ENCODE assay signal across 8 cellular contexts in genomic region chr12:93570552-93571359, GRCh38. TPM values are rescaled to one million over a fixed set of nuclear protein-coding genes. Genes with fewer than 3 reads are reported as not detected.
DNase-seq lines count a peak whose midpoint lies in the region; ATAC-seq, FAIRE-seq and TF ChIP-seq lines count a peak whose summit lies in the region.

No MANE protein-coding gene starts in this region.

- H3K27ac Mint-ChIP-seq in activated T-helper 1 cell treated with anti-CD3 and anti-CD28 coated beads, Interleukin-12 subunit alpha, Interleukin-12 subunit beta, Interleukin-2, Interleukin-4 antibody, amounts not matched to agents 30 ng/mL and 10 ng/mL and 1 ng/mL, durations not matched to agents 14 hours and 24 hours and 36 hours = peak overlapping the region; percentile 89
- no peak overlapping the region for H3K27ac Mint-ChIP-seq in naive B cell
- peak overlapping the region; percentile 94 for H3K27ac Mint-ChIP-seq in stimulated activated effector memory CD8-positive, alpha-beta T cell treated with anti-CD3 and anti-CD28 coated beads, Interleukin-12 subunit alpha, Interleukin-12 subunit beta, amount 100 ng/mL, for 72 hours

- ATAC-seq in GM21381 (IDR thresholded peaks at IDR 0.05; ENCODE audit: unreplicated experiment) (peak; percentile 43), naive B cell (ENCODE audit: low read depth in 2 of 2) (peak; percentile 45 to 53)
- peak; percentile 80 for ATAC-seq in stimulated activated effector memory CD8-positive, alpha-beta T cell treated with anti-CD3 and anti-CD28 coated beads, Interleukin-12 subunit alpha, Interleukin-12 subunit beta, amount 100 ng/mL, for 72 hours

- intact Hi-C loops in activated T-helper 1 cell treated with anti-CD3 and anti-CD28 coated beads, Interleukin-12 subunit alpha, Interleukin-12 subunit beta, Interleukin-2, Interleukin-4 antibody, amounts not matched to agents 30 ng/mL and 10 ng/mL and 1 ng/mL, durations not matched to agents 14 hours and 24 hours and 36 hours (cut with micrococcal nuclease) = loop anchor here (1.0 to 5.0 kb wide), 14 partner anchors 21 to 1432 kb away; partner anchors contain the start of genes CRADD, EEA1, MRPL42 and NDUFA12

- no peak for TF ChIP-seq CTCF in D721Med (IDR thresholded peaks at IDR 0.05; ENCODE audit: insufficient read depth, missing control alignments)

- DNase-seq in D721Med (ENCODE audit: insufficient read length, low spot score) (peak; percentile 56), HUDEP-2 (lab: John Stamatoyannopoulos, UW; ENCODE audit: unreplicated experiment in 76 of 76) (peak; percentile 49 to 96 (median 92)), fibroblast of gingiva (ENCODE audit: low read depth) (peak; percentile 99), naive B cell (peak; percentile 52)
- peak; percentile 89 for DNase-seq in activated T-helper 1 cell treated with anti-CD3 and anti-CD28 coated beads, Interleukin-12 subunit alpha, Interleukin-12 subunit beta, Interleukin-2, Interleukin-4 antibody, amounts not matched to agents 30 ng/mL and 10 ng/mL and 1 ng/mL, durations not matched to agents 14 hours and 24 hours and 36 hours (ENCODE audit: low spot score)
- peak; percentile 93 to 98 for DNase-seq in stimulated activated effector memory CD8-positive, alpha-beta T cell treated with anti-CD3 and anti-CD28 coated beads, Interleukin-12 subunit alpha, Interleukin-12 subunit beta, amount 100 ng/mL, for 72 hours (ENCODE audit: low spot score in 2 of 2)

- H3K4me3 Mint-ChIP-seq in activated T-helper 1 cell treated with anti-CD3 and anti-CD28 coated beads, Interleukin-12 subunit alpha, Interleukin-12 subunit beta, Interleukin-2, Interleukin-4 antibody, amounts not matched to agents 30 ng/mL and 10 ng/mL and 1 ng/mL, durations not matched to agents 14 hours and 24 hours and 36 hours = peak overlapping the region; percentile 88
- H3K4me3 Mint-ChIP-seq in naive B cell = peak overlapping the region; percentile 84 to 96 (median 92)
- peak overlapping the region; percentile 82 for H3K4me3 Mint-ChIP-seq in stimulated activated effector memory CD8-positive, alpha-beta T cell treated with anti-CD3 and anti-CD28 coated beads, Interleukin-12 subunit alpha, Interleukin-12 subunit beta, amount 100 ng/mL, for 72 hours

- H3K4me1 Mint-ChIP-seq in activated T-helper 1 cell treated with anti-CD3 and anti-CD28 coated beads, Interleukin-12 subunit alpha, Interleukin-12 subunit beta, Interleukin-2, Interleukin-4 antibody, amounts not matched to agents 30 ng/mL and 10 ng/mL and 1 ng/mL, durations not matched to agents 14 hours and 24 hours and 36 hours (ENCODE audit: low read depth) = peaks cover 48% of the 10 kb centered on the region
- peaks cover 21 to 23% (median 23%) of the 10 kb centered on the region in 3 donors for H3K4me1 Mint-ChIP-seq in naive B cell
- peaks cover 40% of the 10 kb centered on the region for H3K4me1 Mint-ChIP-seq in stimulated activated effector memory CD8-positive, alpha-beta T cell treated with anti-CD3 and anti-CD28 coated beads, Interleukin-12 subunit alpha, Interleukin-12 subunit beta, amount 100 ng/mL, for 72 hours

- peaks cover 16% of the 10 kb centered on the region for H3K27me3 Mint-ChIP-seq in activated T-helper 1 cell treated with anti-CD3 and anti-CD28 coated beads, Interleukin-12 subunit alpha, Interleukin-12 subunit beta, Interleukin-2, Interleukin-4 antibody, amounts not matched to agents 30 ng/mL and 10 ng/mL and 1 ng/mL, durations not matched to agents 14 hours and 24 hours and 36 hours (ENCODE audit: insufficient read depth)
- peaks cover 50 to 58% (median 57%) of the 10 kb centered on the region in 3 donors for H3K27me3 Mint-ChIP-seq in naive B cell

- H3K9me3 Mint-ChIP-seq in activated T-helper 1 cell treated with anti-CD3 and anti-CD28 coated beads, Interleukin-12 subunit alpha, Interleukin-12 subunit beta, Interleukin-2, Interleukin-4 antibody, amounts not matched to agents 30 ng/mL and 10 ng/mL and 1 ng/mL, durations not matched to agents 14 hours and 24 hours and 36 hours = no peaks in the 10 kb centered on the region
- H3K9me3 Mint-ChIP-seq in naive B cell = peaks cover 0 to 2% (median 0%) of the 10 kb centered on the region in 7 donors
- no peaks in the 10 kb centered on the region for H3K9me3 Mint-ChIP-seq in stimulated activated effector memory CD8-positive, alpha-beta T cell treated with anti-CD3 and anti-CD28 coated beads, Interleukin-12 subunit alpha, Interleukin-12 subunit beta, amount 100 ng/mL, for 72 hours

- no peak for FAIRE-seq in D721Med (lab: Jason Lieb, UNC)

- H3K36me3 Mint-ChIP-seq in activated T-helper 1 cell treated with anti-CD3 and anti-CD28 coated beads, Interleukin-12 subunit alpha, Interleukin-12 subunit beta, Interleukin-2, Interleukin-4 antibody, amounts not matched to agents 30 ng/mL and 10 ng/mL and 1 ng/mL, durations not matched to agents 14 hours and 24 hours and 36 hours (ENCODE audit: low read depth) = peaks cover 33% of the 10 kb centered on the region
- peaks cover 0 to 8% of the 10 kb centered on the region in 2 donors for H3K36me3 Mint-ChIP-seq in naive B cell
- H3K36me3 Mint-ChIP-seq in stimulated activated effector memory CD8-positive, alpha-beta T cell treated with anti-CD3 and anti-CD28 coated beads, Interleukin-12 subunit alpha, Interleukin-12 subunit beta, amount 100 ng/mL, for 72 hours = peaks cover 54% of the 10 kb centered on the region

TF ChIP-seq in PFSK-1, 5 proteins besides CTCF, POLR2A, EP300 and RAD21:
- TF ChIP-seq TAF1 (IDR thresholded peaks at IDR 0.05; ENCODE audit: borderline replicate concordance, insufficient read depth, low read length) = no peak
- TF ChIP-seq FOXP2 (optimal IDR thresholded peaks at IDR 0.05; ENCODE audit: borderline replicate concordance, extremely low read depth, extremely low read length, insufficient read depth) = peak; percentile 56
- peak; percentile 75; the same call in 1 of the 2 replicates for TF ChIP-seq POLR2AphosphoS5 (IDR thresholded peaks at IDR 0.05; ENCODE audit: low read depth, low read length)
- TF ChIP-seq SIN3A (IDR thresholded peaks at IDR 0.05; ENCODE audit: borderline replicate concordance, insufficient read depth, low read length) = 0 out of 2 replicates have a peak, but pooled peaks have one; percentile 68
- TF ChIP-seq REST (IDR thresholded peaks at IDR 0.05; ENCODE audit: insufficient read depth in 1 of 2, low read depth in 2 of 2, low read length in 2 of 2) = no peak; a peak in 1 of 4 replicates

RNA-seq across cellular contexts. Expression of gene SOCS2, which starts 1.7 kb away (rescaled TPM):
- 55.5 TPM for polyA plus RNA-seq in PFSK-1 (2012; ENCODE audit: insufficient read length, low read depth)
- total RNA-seq in activated T-helper 1 cell treated with anti-CD3 and anti-CD28 coated beads, Interleukin-12 subunit alpha, Interleukin-12 subunit beta, Interleukin-2, Interleukin-4 antibody, amounts not matched to agents 30 ng/mL and 10 ng/mL and 1 ng/mL, durations not matched to agents 14 hours and 24 hours and 36 hours = 28.2 and 28.8 TPM in 2 replicates
- under 1 TPM in 1 of 6 donors, not detected in 5; 0.55 TPM for polyA plus RNA-seq in naive B cell (ENCODE audit: low read depth in 6 of 6)

Comparison
In these comparisons a context has a peak if more than half of its experiments do, and no peak if none do; other contexts are left out.
1. Peak in every context shown above with its lines: DNase-seq and ATAC-seq.
2. H3K27ac Mint-ChIP-seq: peak in activated T-helper 1 cell treated with anti-CD3 and anti-CD28 coated beads, Interleukin-12 subunit alpha, Interleukin-12 subunit beta, Interleukin-2, Interleukin-4 antibody, amounts not matched to agents 30 ng/mL and 10 ng/mL and 1 ng/mL, durations not matched to agents 14 hours and 24 hours and 36 hours (single experiment) and stimulated activated effector memory CD8-positive, alpha-beta T cell treated with anti-CD3 and anti-CD28 coated beads, Interleukin-12 subunit alpha, Interleukin-12 subunit beta, amount 100 ng/mL, for 72 hours (single experiment); none in naive B cell (0 of 6).